ENCODE assay signal across 10 cellular contexts in genomic region chr16:69798466-69798865, GRCh38. TPM values are rescaled to one million over a fixed set of nuclear protein-coding genes. Genes with fewer than 3 reads are reported as not detected.
DNase-seq lines count a peak whose midpoint lies in the region; ATAC-seq and TF ChIP-seq lines count a peak whose summit lies in the region.
"Had no signal": no experiment of that assay in that cellular context is flagged by ENCODE, and none has a peak within 500 bp of the region (broad histone marks: within the 10 kb centered on the region; RNA-seq: fewer than 3 reads in every experiment).

No MANE protein-coding gene starts in this region.

- H3K27me3 Mint-ChIP-seq in HFFc6 (ENCODE audit: insufficient read depth) (no peaks in the 10 kb centered on the region), natural killer cell (ENCODE audit: low read depth in 2 of 2) (no peaks in the 10 kb centered on the region)

- DNase-seq in AG04449 (ENCODE audit: low read depth, low spot score) (no peak), HFFc6 (no peak), dermis blood vessel endothelial cell (peak; percentile 10), myocyte (ENCODE audit: low read depth) (peak; percentile 12), T-helper 9 cell (no peak), natural killer cell (no peak), NCI-H526 treated with DMSO at 0.1 percent for 48 hours (lab: John Stamatoyannopoulos, UW) (no peak), GM19240 (ENCODE audit: insufficient read length, low spot score) (no peak)
- DNase-seq: NCI-H187, PC-9 had no signal

- H3K27ac Mint-ChIP-seq in HFFc6 = no peak overlapping the region
- no peak overlapping the region for H3K27ac Mint-ChIP-seq in natural killer cell

- H3K36me3 Mint-ChIP-seq in HFFc6 (ENCODE audit: low read depth) (no peaks in the 10 kb centered on the region; the same call in 1 of the 2 replicates), natural killer cell (peaks cover 15% of the 10 kb centered on the region)

- H3K4me1 Mint-ChIP-seq in HFFc6 (ENCODE audit: low read depth) (peaks cover 12% of the 10 kb centered on the region), natural killer cell (peaks cover 0 to 4% of the 10 kb centered on the region in 2 donors)

- peak; percentile 13 for TF ChIP-seq CTCF in AG04449 (IDR thresholded peaks at IDR 0.05; ENCODE audit: insufficient read depth, low read length, missing control alignments)
- TF ChIP-seq CTCF in HFFc6 (IDR thresholded peaks at IDR 0.05) = peak; percentile 71
- TF ChIP-seq CTCF in natural killer cell (IDR thresholded peaks at IDR 0.05) = no peak

- POLR2A ChIA-PET in AG04449 (lab: Yijun Ruan, JAX) = no interaction called here

- CTCF ChIA-PET in AG04449 (lab: Yijun Ruan, JAX) = interaction anchor here (0.8 to 13.6 kb wide), 8 partner anchors 8 to 360 kb away, joined by 3 to 598 read pairs (median 3); no protein-coding TSS in a partner anchor

- ATAC-seq in natural killer cell = no peak

- H3K9me3 Mint-ChIP-seq in HFFc6 (no peaks in the 10 kb centered on the region), natural killer cell (no peaks in the 10 kb centered on the region)

- intact Hi-C loops in natural killer cell (cut with micrococcal nuclease) = loop anchor here (5.0 kb wide), 1 partner anchor 134 kb away; no protein-coding TSS in a partner anchor

- H3K4me3 Mint-ChIP-seq in HFFc6 = no peak overlapping the region
- H3K4me3 Mint-ChIP-seq in natural killer cell = no peak overlapping the region

- no peak overlapping the region for H3K4me3 ChIP-seq in AG04449 (ENCODE audit: low read depth, low read length)
- H3K4me3 ChIP-seq: PC-9 had no signal

RNA-seq across cellular contexts. Expression of gene WWP2, which starts 36.3 kb away (rescaled TPM):
- total RNA-seq in HFFc6 (2021; fragmentation: NEBNext Ultra II Directional; extraction: Animal tissue kit (Norgen Biotek cat#: 25700)) = 10 to 100 TPM; 24.6 to 33.9 (median 30.5) TPM
- total RNA-seq in dermis blood vessel endothelial cell (25.4 and 39.0 TPM in 2 replicates), myocyte (13.1 and 19.2 TPM in 2 replicates), natural killer cell (10 to 100 TPM; 72.8 to 95.6 (median 81.6) TPM)
- 17.7 TPM for polyA plus RNA-seq in myocyte (2012)

RNA-seq across cellular contexts. Expression of gene NOB1, which starts 43.7 kb away (rescaled TPM):
- 10 to 100 TPM; 52.3 to 59.3 (median 55.2) TPM for total RNA-seq in HFFc6 (2021; fragmentation: NEBNext Ultra II Directional; extraction: Animal tissue kit (Norgen Biotek cat#: 25700))
- total RNA-seq in dermis blood vessel endothelial cell = 19.4 and 22.7 TPM in 2 replicates
- 17.5 and 20.1 TPM in 2 replicates for total RNA-seq in myocyte
- 43.4 TPM for polyA plus RNA-seq in myocyte (2012)
- 10 to 100 TPM; 20.9 to 34.4 (median 32.0) TPM for total RNA-seq in natural killer cell

Comparison
In these comparisons a context has a peak if more than half of its experiments do, and no peak if none do; other contexts are left out.
1. DNase-seq: peak in dermis blood vessel endothelial cell (single experiment) and myocyte (single experiment); none in AG04449 (single experiment), HFFc6 (single experiment), T-helper 9 cell (single experiment), natural killer cell (single experiment), NCI-H526 treated with DMSO at 0.1 percent for 48 hours (single experiment) and GM19240 (single experiment).